Comparison of ENCODE assay signal across 19 cellular contexts in genomic region chr1:58446368-58446767, GRCh38.
A peak's percentile ranks its signal among the peaks of the same experiment; 100 is the strongest.
DNase-seq lines count a peak whose midpoint lies in the region; ATAC-seq, FAIRE-seq and TF ChIP-seq lines count a peak whose summit lies in the region.
"Had no signal": no experiment of that assay in that cellular context is flagged by ENCODE, and none has a peak within 500 bp of the region (broad histone marks: within the 10 kb centered on the region; RNA-seq: fewer than 3 reads in every experiment).

No MANE protein-coding gene starts in this region.

- H3K27ac ChIP-seq in kidney (ENCODE audit: low read depth in 2 of 2, low read length in 2 of 2) (peak overlapping the region; percentile 30 to 37), smooth muscle cell (ENCODE audit: low read depth) (no peak overlapping the region), mammary epithelial cell (ENCODE audit: insufficient read depth, low read depth, low read length) (no peak overlapping the region)
- H3K27ac ChIP-seq: SJCRH30 had no signal

- no peaks in the 10 kb centered on the region for H3K9me3 ChIP-seq in kidney (ENCODE audit: control insufficient read depth in 1 of 2, low read length in 2 of 2)
- H3K9me3 ChIP-seq in smooth muscle cell (replicated peaks; ENCODE audit: low read depth) = no peaks in the 10 kb centered on the region
- no peaks in the 10 kb centered on the region for H3K9me3 ChIP-seq in mammary epithelial cell (replicated peaks; ENCODE audit: insufficient read depth, low read length)
- H3K9me3 ChIP-seq: SJCRH30 had no signal

- H3K9ac ChIP-seq in kidney (ENCODE audit: low read length in 2 of 2) (no peak overlapping the region), smooth muscle cell (ENCODE audit: low read depth) (no peak overlapping the region), mammary epithelial cell (ENCODE audit: insufficient read depth, low read length) (no peak overlapping the region)

- H3K4me3 Mint-ChIP-seq in nephron progenitor cell = no peak overlapping the region

- H3K27me3 Mint-ChIP-seq in nephron progenitor cell (ENCODE audit: low read depth, poor library complexity) = no peaks in the 10 kb centered on the region

- DNase-seq in EH (ENCODE audit: low read depth) = peak; percentile 34
- peak; percentile 61 for DNase-seq in NCI-H69 (lab: John Stamatoyannopoulos, UW)
- DNase-seq in kidney = no peak
- no peak for DNase-seq in nephron progenitor cell
- no peak for DNase-seq in smooth muscle cell (lab: John Stamatoyannopoulos, UW; ENCODE audit: unreplicated experiment)
- DNase-seq in mammary epithelial cell = no peak
- DNase-seq: ACHN; COR-L47; DMS153; KBM-7; NCI-H1436 treated with DMSO at 0.1 percent for 48 hours; NCI-H2081 treated with DMSO at 0.1 percent for 48 hours; NCI-H345; NCI-H526; NK-92 treated with Interleukin-12 subunit alpha and Interleukin-12 subunit beta, amount 100 ng/mL, for 24 hours; OCI-M1; SJCRH30 had no signal

- no peaks in the 10 kb centered on the region for H3F3A ChIP-seq in smooth muscle cell (ENCODE audit: low read depth)

- H3K4me1 ChIP-seq in kidney (ENCODE audit: control insufficient read depth in 1 of 2, insufficient read depth in 1 of 2, low read depth in 1 of 2, low read length in 2 of 2) = peaks cover 2 to 22% of the 10 kb centered on the region in 2 donors
- H3K4me1 ChIP-seq in smooth muscle cell (ENCODE audit: low read depth) = peaks cover 14% of the 10 kb centered on the region
- no peaks in the 10 kb centered on the region for H3K4me1 ChIP-seq in mammary epithelial cell (ENCODE audit: insufficient read depth, low read length)
- H3K4me1 ChIP-seq: SJCRH30 had no signal

- ATAC-seq in HG02973 (IDR thresholded peaks at IDR 0.05; ENCODE audit: unreplicated experiment) = no peak

- H3K27me3 ChIP-seq in smooth muscle cell (ENCODE audit: low read depth) (no peaks in the 10 kb centered on the region), mammary epithelial cell (ENCODE audit: insufficient read depth, low read length) (no peaks in the 10 kb centered on the region)
- H3K27me3 ChIP-seq: SJCRH30 had no signal

- no peak for FAIRE-seq in kidney (lab: Jason Lieb, UNC)
- FAIRE-seq: H1 had no signal

- H2AFZ ChIP-seq in smooth muscle cell (ENCODE audit: low read depth) = no peak overlapping the region
- no peak overlapping the region for H2AFZ ChIP-seq in mammary epithelial cell (ENCODE audit: low read depth, low read length)

- H3K9me3 Mint-ChIP-seq in nephron progenitor cell = no peaks in the 10 kb centered on the region

- intact Hi-C loops in kidney (cut with DNase I) (no loop called here), mammary epithelial cell (cut with micrococcal nuclease) (no loop called here)

- H4K20me1 ChIP-seq in smooth muscle cell (ENCODE audit: low read depth) = no peaks in the 10 kb centered on the region
- no peaks in the 10 kb centered on the region for H4K20me1 ChIP-seq in mammary epithelial cell (ENCODE audit: insufficient read depth, low read length)

- H3K4me1 Mint-ChIP-seq in nephron progenitor cell = peaks cover 46% of the 10 kb centered on the region

- no peaks in the 10 kb centered on the region for H3K36me3 Mint-ChIP-seq in nephron progenitor cell (ENCODE audit: low read depth)

- H3K79me2 ChIP-seq in smooth muscle cell (ENCODE audit: low read depth) = no peaks in the 10 kb centered on the region
- H3K79me2 ChIP-seq in mammary epithelial cell (ENCODE audit: insufficient read depth, low read length) = no peaks in the 10 kb centered on the region

- BruUV-seq in mammary epithelial cell (replicated peaks; lab: Mats Ljungman, UMichigan) = no TSS peak

- CTCF ChIA-PET in mammary epithelial cell (lab: Charles Lee; ENCODE audit: low non-redundant PET) = no interaction called here

- dilution Hi-C loops in mammary epithelial cell (cut with HindIII; ENCODE audit: low sequenced_read_pairs) = no loop called here

- in situ Hi-C loops in mammary epithelial cell (cut with MboI; ENCODE audit: low sequenced_read_pairs in 2 of 2) = no loop called here

- peak overlapping the region; percentile 52 for H3K27ac Mint-ChIP-seq in nephron progenitor cell

- H3K4me3 ChIP-seq in kidney (ENCODE audit: low read length in 2 of 2) (no peak overlapping the region), smooth muscle cell (no peak overlapping the region), mammary epithelial cell (replicated peaks in 1 of 3; ENCODE audit: insufficient read depth in 1 of 3, low read depth in 2 of 3, low read length in 3 of 3) (no peak overlapping the region)
- H3K4me3 ChIP-seq: SJCRH30 had no signal

- H3K4me2 ChIP-seq in smooth muscle cell (no peak overlapping the region), mammary epithelial cell (ENCODE audit: insufficient read depth, low read depth, low read length) (no peak overlapping the region)

- TF ChIP-seq CTCF in kidney (IDR thresholded peaks at IDR 0.05; ENCODE audit: borderline replicate concordance, extremely low read depth, insufficient read depth) = no peak
- no peak for TF ChIP-seq CTCF in nephron progenitor cell (IDR thresholded peaks at IDR 0.05)
- no peak for TF ChIP-seq CTCF in smooth muscle cell (IDR thresholded peaks at IDR 0.05; ENCODE audit: borderline replicate concordance, insufficient read depth, poor library complexity, severe bottlenecking)
- TF ChIP-seq CTCF in mammary epithelial cell (conservative IDR thresholded peaks at IDR 0.05 in 1 of 2, IDR thresholded peaks at IDR 0.05 in 1 of 2; ENCODE audit: extremely low read depth in 1 of 2, insufficient read depth in 1 of 2, low read depth in 1 of 2, low read length in 2 of 2) = no peak

- H3K36me3 ChIP-seq in kidney (ENCODE audit: control insufficient read depth in 1 of 2, insufficient read depth in 2 of 2, low read length in 2 of 2) = no peaks in the 10 kb centered on the region
- no peaks in the 10 kb centered on the region for H3K36me3 ChIP-seq in smooth muscle cell (ENCODE audit: low read depth)
- no peaks in the 10 kb centered on the region for H3K36me3 ChIP-seq in mammary epithelial cell (ENCODE audit: insufficient read depth, low read length)
- H3K36me3 ChIP-seq: SJCRH30 had no signal

Comparison
In these comparisons a context has a peak if more than half of its experiments do, and no peak if none do; other contexts are left out.
1. DNase-seq: peak in EH (single experiment) and NCI-H69 (single experiment); none in kidney (single experiment), nephron progenitor cell (single experiment), smooth muscle cell (single experiment) and mammary epithelial cell (single experiment).
2. H3K27ac ChIP-seq: peak in kidney (2 of 2); none in smooth muscle cell (single experiment) and mammary epithelial cell (single experiment).